ENCODE assay signal across 15 cellular contexts in genomic region chr10:5818894-5819293, GRCh38. TPM values are rescaled to one million over a fixed set of nuclear protein-coding genes. Genes with fewer than 3 reads are reported as not detected.
A peak's percentile ranks its signal among the peaks of the same experiment; 100 is the strongest.
DNase-seq lines count a peak whose midpoint lies in the region; ATAC-seq, FAIRE-seq and TF ChIP-seq lines count a peak whose summit lies in the region.
"Had no signal": no experiment of that assay in that cellular context is flagged by ENCODE, and none has a peak within 500 bp of the region (broad histone marks: within the 10 kb centered on the region; RNA-seq: fewer than 3 reads in every experiment).

No MANE protein-coding gene starts in this region.

- POLR2A ChIA-PET in GM12878 (lab: Charles Lee) = interaction anchor here (0.9 to 2.5 kb wide), 8 partner anchors 8 to 119 kb away, joined by 3 to 19 read pairs (median 6); no protein-coding TSS in a partner anchor

- ATAC-seq in GM19043 (IDR thresholded peaks at IDR 0.05; ENCODE audit: low read depth, unreplicated experiment) (peak; percentile 47), HG02884 (IDR thresholded peaks at IDR 0.05; ENCODE audit: unreplicated experiment) (peak; percentile 38), GM12878 (peak; percentile 50)
- ATAC-seq: SK-N-SH treated with all-trans-retinoic acid at 6 μM for 48 hours had no signal

- H3K79me2 ChIP-seq in GM12878 (ENCODE audit: control insufficient read depth, insufficient read depth, low read length) = peaks cover 13% of the 10 kb centered on the region

- RAD21 ChIA-PET in GM12878 (lab: Charles Lee; ENCODE audit: unreplicated experiment) = interaction anchor here (1.1 to 12.5 kb wide), 9 partner anchors 9 to 71 kb away, joined by 4 to 183 read pairs (median 9); partner anchors contain the start of genes ANKRD16 and FBH1

- no peak overlapping the region for H3K9ac ChIP-seq in GM12878 (ENCODE audit: control insufficient read depth, insufficient read depth, low read length)

- no TSS peak for BruUV-seq in GM12878 (replicated peaks; lab: Mats Ljungman, UMichigan)

- no peaks in the 10 kb centered on the region for H3K27me3 ChIP-seq in GM12878 (replicated peaks in 1 of 2; ENCODE audit: control insufficient read depth in 2 of 2, insufficient read depth in 2 of 2, low read length in 1 of 2)

- peak overlapping the region; percentile 1; the same call in 1 of the 2 replicates for H2AFZ ChIP-seq in GM12878 (ENCODE audit: control insufficient read depth, low read depth, low read length)

- H4K20me1 ChIP-seq in GM12878 (ENCODE audit: control insufficient read depth, insufficient read depth) = no peaks in the 10 kb centered on the region

- peak; percentile 49 for DNase-seq in Ammon's horn (ENCODE audit: low spot score)
- DNase-seq in GM12878 (ENCODE audit: low read depth, low spot score) = no peak
- no peak for DNase-seq in SIG-M5 (lab: John Stamatoyannopoulos, UW)
- DNase-seq in EL = no peak
- no peak for DNase-seq in stimulated activated CD4-positive, alpha-beta T cell treated with anti-CD3 and anti-CD28 coated beads, Interleukin-2, amount 100 ng/mL, for 48 hours
- DNase-seq in activated gamma-delta T cell treated with Interleukin-2 at 50 U/mL for 16 hours = no peak
- DNase-seq: activated CD4-positive, alpha-beta T cell treated with anti-CD3 and anti-CD28 coated beads for 4 hours; activated naive CD4-positive, alpha-beta T cell; caudate nucleus; NCI-H187; trophoblast cell had no signal

- TF ChIP-seq RAD21 in GM12878 (IDR thresholded peaks at IDR 0.05; ENCODE audit: insufficient read depth, low read depth, low read length) = no peak

- H3K27ac ChIP-seq in GM12878 (ENCODE audit: control insufficient read depth, insufficient read depth) = peak overlapping the region; percentile 56; the same call in 1 of the 2 replicates

- H3K36me3 ChIP-seq in GM12878 (ENCODE audit: control insufficient read depth in 2 of 2, insufficient read depth in 2 of 2, low read length in 1 of 2) = no peaks in the 10 kb centered on the region

- no peaks in the 10 kb centered on the region for H3K9me3 ChIP-seq in GM12878 (replicated peaks; ENCODE audit: control insufficient read depth, insufficient read depth, low read length)

- intact Hi-C loops in GM12878 (cut with micrococcal nuclease; ENCODE audit: unreplicated experiment) = loop anchor here (1.0 kb wide), 1 partner anchor 21 kb away; no protein-coding TSS in a partner anchor

- WGBS in GM12878 (ENCODE audit: insufficient coverage, insufficient replicate concordance, low lambda C conversion rate, missing lambda C conversion rate) = 2% methylated on average over 6 of the region's 6 CpGs

- no peak overlapping the region for H3K4me3 ChIP-seq in GM12878

- peak overlapping the region; percentile 28; the same call in 1 of the 2 replicates for H3K4me2 ChIP-seq in GM12878 (ENCODE audit: control insufficient read depth, insufficient read depth)

- H3K4me1 ChIP-seq in GM12878 (ENCODE audit: control insufficient read depth, insufficient read depth, low read length) = peaks cover 59% of the 10 kb centered on the region

- SMC1A ChIA-PET in GM12878 (lab: Charles Lee; ENCODE audit: uncharacterized antibody, unreplicated experiment) = interaction anchor here (0.7 to 3.8 kb wide), 13 partner anchors 8 to 135 kb away, joined by 3 to 42 read pairs (median 7); no protein-coding TSS in a partner anchor

- CTCF ChIA-PET in GM12878 (lab: Yijun Ruan, JAX) = interaction anchor here (0.5 to 7.9 kb wide), 8 partner anchors 10 to 372 kb away, joined by 3 to 74 read pairs (median 4); no protein-coding TSS in a partner anchor

- no peak for TF ChIP-seq EP300 in GM12878 (IDR thresholded peaks at IDR 0.05; ENCODE audit: borderline replicate concordance in 1 of 2, control insufficient read depth in 1 of 2, low read depth in 2 of 2, low read length in 2 of 2)

- FAIRE-seq in GM12878 (lab: Jason Lieb, UNC) = no peak
- FAIRE-seq: HTR-8/SVneo had no signal

- TF ChIP-seq POLR2A in GM12878 (IDR thresholded peaks at IDR 0.05; ENCODE audit: low read depth, low read length) = no peak

- no peak for TF ChIP-seq CTCF in GM12878 (IDR thresholded peaks at IDR 0.05 in 2 of 3, conservative IDR thresholded peaks at IDR 0.05 in 1 of 3; ENCODE audit: control insufficient read depth in 2 of 3, extremely low read depth in 1 of 3, insufficient read depth in 1 of 3, low read depth in 3 of 3, low read length in 3 of 3)

- in situ Hi-C loops in GM12878 (cut with MboI) = no loop called here

TF ChIP-seq in GM12878, 131 proteins besides CTCF, POLR2A, EP300 and RAD21:
- TF ChIP-seq SPI1 (IDR thresholded peaks at IDR 0.05; ENCODE audit: borderline replicate concordance, insufficient read depth, low read depth, low read length) (peak; percentile 65), YY1 (IDR thresholded peaks at IDR 0.05; ENCODE audit: low read depth, low read length) (peak; percentile 32; the same call in 1 of the 2 replicates), ZSCAN29 (IDR thresholded peaks at IDR 0.05) (no peak), KAT2A (conservative IDR thresholded peaks at IDR 0.05; ENCODE audit: control insufficient read depth, low read depth, low read length) (no peak), IKZF1 (conservative IDR thresholded peaks at IDR 0.05) (0 out of 2 replicates have a peak, but pooled peaks have one; percentile 15), SUZ12 (IDR thresholded peaks at IDR 0.05; ENCODE audit: unreplicated experiment) (no peak), SREBF1 (IDR thresholded peaks at IDR 0.05; ENCODE audit: low read length) (no peak), RB1 (IDR thresholded peaks at IDR 0.05; ENCODE audit: borderline replicate concordance) (no peak), NFXL1 (IDR thresholded peaks at IDR 0.05; ENCODE audit: borderline replicate concordance) (no peak), CREM (IDR thresholded peaks at IDR 0.05; ENCODE audit: low read depth) (no peak), NBN (IDR thresholded peaks at IDR 0.05) (no peak), PML (IDR thresholded peaks at IDR 0.05; ENCODE audit: low read length) (no peak), TCF7 (IDR thresholded peaks at IDR 0.05; ENCODE audit: borderline replicate concordance) (no peak), HDGF (IDR thresholded peaks at IDR 0.05) (no peak), MEF2A (IDR thresholded peaks at IDR 0.05; ENCODE audit: insufficient read depth, low read depth, low read length) (no peak), MXI1 (IDR thresholded peaks at IDR 0.05; ENCODE audit: low read depth, low read length) (no peak), EZH2 (IDR thresholded peaks at IDR 0.05; ENCODE audit: borderline replicate concordance, control insufficient read depth, low read depth, low read length) (no peak), HDAC6 (IDR thresholded peaks at IDR 0.05; ENCODE audit: unreplicated experiment) (no peak), TCF3 (IDR thresholded peaks at IDR 0.05; ENCODE audit: borderline replicate concordance, insufficient read depth, low read depth, low read length) (0 out of 2 replicates have a peak, but pooled peaks have one; percentile 16), KDM1A (IDR thresholded peaks at IDR 0.05; ENCODE audit: borderline replicate concordance) (no peak), DPF2 (IDR thresholded peaks at IDR 0.05) (no peak), MYB (IDR thresholded peaks at IDR 0.05; ENCODE audit: borderline replicate concordance, low read depth, low read length) (no peak), ZNF384 (IDR thresholded peaks at IDR 0.05; ENCODE audit: borderline replicate concordance, low read depth, low read length) (no peak), RUNX3 (IDR thresholded peaks at IDR 0.05; ENCODE audit: low read length) (peak; percentile 30; the same call in 1 of the 2 replicates), SREBF2 (IDR thresholded peaks at IDR 0.05; ENCODE audit: low read length) (no peak)

RNA-seq across cellular contexts. Expression of gene GDI2, which starts 5.7 kb away (rescaled TPM):
- 115 and 118 TPM in 2 replicates for total RNA-seq in GM12878 (2013; cell fraction: nucleolus; rRNA removed)
- total RNA-seq in GM12878 (2014; rRNA removed) (376 and 409 TPM in 2 replicates), GM12878 (2014; rRNA removed; fragmentation: Illumina TruSeq; extraction: Trizol) (384 and 395 TPM in 2 replicates), GM12878 (2021) (261 and 262 TPM in 2 replicates)
- polyA plus RNA-seq in GM12878 (2011; ENCODE audit: low read depth) = 170 TPM
- polyA plus RNA-seq in GM12878 (2011; rRNA removed) (278 and 498 TPM in 2 replicates), GM12878 (2014; fragmentation: Illumina TruSeq; extraction: Trizol) (334 and 406 TPM in 2 replicates), GM12878 (2014; fragmentation: Nextera tagmentation; extraction: Ambion mirVana) (100 to 1,000 TPM; 264 to 334 TPM), GM12878 (2014; rRNA removed) (233 and 268 TPM in 2 replicates), GM12878 (2016; fragmentation: Nextera tagmentation; extraction: Ambion mirVana) (100 to 1,000 TPM; 264 to 275 TPM)
- polyA plus RNA-seq in GM12878 (2011; cell fraction: cytosol; rRNA removed) = 192 and 220 TPM in 2 replicates
- polyA plus RNA-seq in GM12878 (2011; cell fraction: nucleus; rRNA removed) = 89.3 and 133 TPM in 2 replicates
- polyA plus RNA-seq in GM12878 (2012) = 197 and 223 TPM in 2 replicates
- 242 and 246 TPM in 2 replicates for polyA minus RNA-seq in GM12878 (2011; rRNA and poly(A)+ RNA removed)
- 185 and 211 TPM in 2 replicates for polyA minus RNA-seq in GM12878 (2011; cell fraction: cytosol; rRNA and poly(A)+ RNA removed)
- polyA minus RNA-seq in GM12878 (2011; cell fraction: nucleus; rRNA and poly(A)+ RNA removed) = 48.5 and 83.2 TPM in 2 replicates
